Comparison of ENCODE assay signal across 1 cellular context in genomic region chr7:155489862-155490696, GRCh38.
TF ChIP-seq lines count a peak whose summit lies in the region.

No MANE protein-coding gene starts in this region.

TF ChIP-seq in GM23338, 12 proteins besides CTCF, POLR2A, EP300 and RAD21 (continued from another document):
- no peak for TF ChIP-seq ZNF462 (CRISPR knock-in tag; IDR thresholded peaks at IDR 0.05)
- no peak for TF ChIP-seq ETS1 (IDR thresholded peaks at IDR 0.05)
- TF ChIP-seq REST (IDR thresholded peaks at IDR 0.05; ENCODE audit: unreplicated experiment): no peak
- TF ChIP-seq STAT1 (IDR thresholded peaks at IDR 0.05; ENCODE audit: unreplicated experiment): no peak
